ENCODE assay signal across 15 cellular contexts in genomic region chr4:163649557-163650091, GRCh38.
"Had no signal": no experiment of that assay in that cellular context is flagged by ENCODE, and none has a peak within 500 bp of the region (broad histone marks: within the 10 kb centered on the region; RNA-seq: fewer than 3 reads in every experiment).

No MANE protein-coding gene starts in this region.

- H3K27me3 ChIP-seq: cardiac muscle cell, ovary, stomach, upper lobe of right lung had no signal

- H3K4me1 ChIP-seq: stomach, upper lobe of right lung had no signal

- H3K27ac ChIP-seq: cardiac muscle cell, ovary, stomach, thoracic aorta, upper lobe of right lung had no signal

- ATAC-seq: upper lobe of right lung had no signal

- DNase-seq: activated B cell treated with CpG ODN at 0.5 μM for 24 hours; activated CD4-positive, alpha-beta T cell treated with anti-CD3 and anti-CD28 coated beads, Interleukin-2, amount 10 ng/mL, durations not matched to agents 7 days and 5 days; activated CD8-positive, alpha-beta memory T cell treated with anti-CD3 and anti-CD28 coated beads for 24 hours; activated naive CD8-positive, alpha-beta T cell treated with anti-CD3 and anti-CD28 coated beads, Interleukin-2, amount 10 ng/mL, durations not matched to agents 7 days and 5 days; anterior cingulate cortex; endodermal cell; islet precursor cell; naive B cell; ovary; stimulated activated CD4-positive, alpha-beta T cell treated with anti-CD3 and anti-CD28 coated beads, Interleukin-1b, Interleukin-23, amount 100 ng/mL, for 48 hours; stomach; upper lobe of right lung had no signal

- H3K36me3 ChIP-seq: cardiac muscle cell, ovary, stomach, thoracic aorta, upper lobe of right lung had no signal

- H3K9me3 ChIP-seq: ovary, upper lobe of right lung had no signal

- H3K4me3 ChIP-seq: cardiac muscle cell, lung, ovary, stomach, thoracic aorta, upper lobe of right lung had no signal
